8 cellular contexts compared by ENCODE assay signal in the genomic region with DNA sequence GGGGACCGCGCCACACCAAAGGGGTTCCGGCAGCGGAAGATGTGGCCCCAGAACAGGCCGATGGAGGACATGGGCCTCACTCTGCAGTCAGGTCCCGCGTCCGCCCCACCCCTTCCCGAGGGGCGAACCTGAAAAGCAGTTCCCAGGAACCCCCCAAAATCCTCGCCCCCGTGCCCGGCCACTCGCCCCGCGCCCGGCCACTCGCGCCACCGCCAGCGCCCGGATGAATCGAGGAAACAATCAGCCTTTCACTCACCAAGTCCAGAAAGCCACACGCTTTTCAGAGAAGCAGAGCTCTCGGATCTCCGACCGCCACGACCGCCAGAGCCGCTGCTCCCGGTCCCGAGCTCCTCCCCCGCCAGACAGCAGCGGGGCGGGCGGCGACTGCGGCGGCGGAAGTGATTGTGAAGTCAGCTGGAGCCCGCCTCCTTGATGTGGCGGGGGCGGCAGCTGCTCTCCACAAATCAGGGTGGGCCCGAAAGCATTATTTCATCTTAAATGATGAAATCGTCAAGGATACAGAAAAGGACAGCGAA. TPM values are rescaled to one million over a fixed set of nuclear protein-coding genes. Genes with fewer than 3 reads are reported as not detected.
DNase-seq lines count a peak whose midpoint lies in the region; ATAC-seq, FAIRE-seq and TF ChIP-seq lines count a peak whose summit lies in the region.

A gene with protein sequence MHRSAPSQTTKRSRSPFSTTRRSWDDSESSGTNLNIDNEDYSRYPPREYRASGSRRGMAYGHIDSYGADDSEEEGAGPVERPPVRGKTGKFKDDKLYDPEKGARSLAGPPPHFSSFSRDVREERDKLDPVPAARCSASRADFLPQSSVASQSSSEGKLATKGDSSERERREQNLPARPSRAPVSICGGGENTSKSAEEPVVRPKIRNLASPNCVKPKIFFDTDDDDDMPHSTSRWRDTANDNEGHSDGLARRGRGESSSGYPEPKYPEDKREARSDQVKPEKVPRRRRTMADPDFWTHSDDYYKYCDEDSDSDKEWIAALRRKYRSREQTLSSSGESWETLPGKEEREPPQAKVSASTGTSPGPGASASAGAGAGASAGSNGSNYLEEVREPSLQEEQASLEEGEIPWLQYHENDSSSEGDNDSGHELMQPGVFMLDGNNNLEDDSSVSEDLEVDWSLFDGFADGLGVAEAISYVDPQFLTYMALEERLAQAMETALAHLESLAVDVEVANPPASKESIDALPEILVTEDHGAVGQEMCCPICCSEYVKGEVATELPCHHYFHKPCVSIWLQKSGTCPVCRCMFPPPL (minus strand): TSS at position 338 of the 536 bp plus-strand sequence. CDS start 2,380 bp downstream, outside the sequence.

- intact Hi-C loops in kidney (cut with DNase I), result no loop called here

- H3K9me3 ChIP-seq in kidney (ENCODE audit: control insufficient read depth in 1 of 2, low read length in 2 of 2), result no peaks in the 10 kb centered on the region

- FAIRE-seq in kidney (lab: Jason Lieb, UNC), result peak; percentile 92

- peaks cover 0 to 4% of the 10 kb centered on the region in 2 donors for H3K4me1 ChIP-seq in kidney (ENCODE audit: control insufficient read depth in 1 of 2, insufficient read depth in 1 of 2, low read depth in 1 of 2, low read length in 2 of 2)

- peak within 1 kb of the TSS; percentile 41 to 67 for H3K9ac ChIP-seq in kidney (ENCODE audit: low read length in 2 of 2)

- peak; percentile 97 for ATAC-seq in HG03045 (IDR thresholded peaks at IDR 0.05; ENCODE audit: unreplicated experiment)

- H3K4me3 ChIP-seq in kidney (ENCODE audit: low read length in 2 of 2), result peak within 1 kb of the TSS; percentile 70 to 74

- H3K27ac ChIP-seq in kidney (ENCODE audit: low read depth in 2 of 2, low read length in 2 of 2), result peak within 1 kb of the TSS; percentile 11 to 65

- no peaks in the 10 kb centered on the region for H3K36me3 ChIP-seq in kidney (ENCODE audit: control insufficient read depth in 1 of 2, insufficient read depth in 2 of 2, low read length in 2 of 2)

- no peak for TF ChIP-seq CTCF in kidney (IDR thresholded peaks at IDR 0.05; ENCODE audit: borderline replicate concordance, extremely low read depth, insufficient read depth)

- peak; percentile 32 to 38 for DNase-seq in NOMO-1 (lab: John Stamatoyannopoulos, UW; ENCODE audit: unreplicated experiment in 2 of 2)
- DNase-seq in NOMO-1 treated with dmso at 0.1 percent for 144 hours (lab: John Stamatoyannopoulos, UW; ENCODE audit: unreplicated experiment), result no peak
- peak; percentile 92 for DNase-seq in NCI-H2227 (lab: John Stamatoyannopoulos, UW; ENCODE audit: unreplicated experiment)
- peak; percentile 67 for DNase-seq in activated CD4-positive, CD25-positive, alpha-beta regulatory T cell treated with anti-CD3 and anti-CD28 coated beads, Interleukin-2, amount 50 U/mL, for 72 hours
- DNase-seq in cerebellum (ENCODE audit: low spot score), result peak; percentile 71
- peak; percentile 92 for DNase-seq in kidney
- peak; percentile 36 to 63 (median 40) for DNase-seq in stimulated activated CD4-positive, alpha-beta T cell treated with anti-CD3 and anti-CD28 coated beads, Interleukin-12 subunit alpha, Interleukin-12 subunit beta, amount 100 ng/mL, for 48 hours (ENCODE audit: low read depth in 2 of 3, low spot score in 1 of 3)

RNA-seq across cellular contexts. Expression of the gene that starts here (rescaled TPM):
- total RNA-seq in cerebellum, result 64.5 TPM
- total RNA-seq in kidney, result 29.9 TPM
- 27.1 TPM for polyA plus RNA-seq in kidney (ENCODE audit: insufficient read depth, low read depth, low replicate concordance)
